In the genomic region with DNA sequence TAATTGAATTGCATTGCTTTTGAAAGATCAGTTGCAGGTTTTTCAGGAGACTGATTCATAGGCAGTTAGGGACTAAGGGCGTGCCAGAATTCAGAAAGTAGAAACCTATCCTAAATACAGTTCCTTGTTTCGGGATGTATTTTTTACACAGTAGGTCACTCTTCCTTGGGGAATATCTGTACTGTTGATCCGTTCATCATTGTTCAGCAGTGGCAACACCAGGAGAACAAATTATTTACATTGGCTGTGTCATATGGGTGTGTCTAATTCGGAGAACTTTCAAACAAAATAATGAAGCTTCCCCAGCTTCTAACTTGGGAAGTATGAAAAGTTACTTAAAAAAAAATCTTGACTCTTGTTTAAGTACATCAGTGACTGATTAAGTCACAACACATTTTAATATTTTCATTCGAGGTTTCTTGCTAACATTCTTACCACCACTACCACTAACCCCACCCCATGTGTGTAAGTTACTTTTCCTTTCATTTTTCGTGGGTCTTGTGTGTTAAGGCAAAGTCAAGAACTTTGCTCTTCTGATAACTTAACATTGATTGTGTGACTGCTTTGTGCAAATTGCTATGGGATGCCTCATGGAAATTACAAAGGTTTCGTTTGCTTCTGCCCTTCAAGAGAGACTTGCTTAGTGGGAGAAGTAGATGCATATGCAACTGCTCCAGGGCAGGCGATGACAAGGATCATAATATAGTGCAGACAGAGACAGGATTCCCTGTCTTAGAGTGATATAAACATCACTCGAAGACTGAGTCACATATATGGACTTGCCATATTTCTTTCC, we compare ENCODE assay signal across 7 cellular contexts.
DNase-seq lines count a peak whose midpoint lies in the region; ATAC-seq and TF ChIP-seq lines count a peak whose summit lies in the region.

No MANE protein-coding gene starts in this region.

- peaks cover 9% of the 10 kb centered on the region for H3K4me1 Mint-ChIP-seq in dendritic cell treated with granulocyte-macrophage colony-stimulating factor and Interleukin-4, amounts not matched to agents 40 ng/mL and 50 ng/mL, for 4 days (ENCODE audit: low read depth)

- DNase-seq in GM13977 (ENCODE audit: low spot score), result peak; percentile 17
- no peak for DNase-seq in retina
- DNase-seq in activated gamma-delta T cell (lab: John Stamatoyannopoulos, UW), result no peak

- no peaks in the 10 kb centered on the region for H3K9me3 Mint-ChIP-seq in dendritic cell treated with granulocyte-macrophage colony-stimulating factor and Interleukin-4, amounts not matched to agents 40 ng/mL and 50 ng/mL, for 4 days

- no peaks in the 10 kb centered on the region for H4K20me1 ChIP-seq in OCI-LY1 (ENCODE audit: insufficient read depth, low read length)

- H3F3A ChIP-seq in OCI-LY1 (ENCODE audit: insufficient read depth, low read length), result no peaks in the 10 kb centered on the region

- H3K36me3 ChIP-seq in OCI-LY1 (ENCODE audit: insufficient read depth, low read length) (no peaks in the 10 kb centered on the region), muscle layer of duodenum (ENCODE audit: control insufficient read depth in 1 of 2, insufficient read depth in 2 of 2, low read length in 2 of 2) (no peaks in the 10 kb centered on the region)

- peak overlapping the region; percentile 22 for H2AFZ ChIP-seq in OCI-LY1 (ENCODE audit: low read length)

- H3K27me3 Mint-ChIP-seq in dendritic cell treated with granulocyte-macrophage colony-stimulating factor and Interleukin-4, amounts not matched to agents 40 ng/mL and 50 ng/mL, for 4 days, result no peaks in the 10 kb centered on the region

- peak overlapping the region; percentile 49 for H3K27ac Mint-ChIP-seq in dendritic cell treated with granulocyte-macrophage colony-stimulating factor and Interleukin-4, amounts not matched to agents 40 ng/mL and 50 ng/mL, for 4 days

- intact Hi-C loops in dendritic cell treated with granulocyte-macrophage colony-stimulating factor and Interleukin-4, amounts not matched to agents 40 ng/mL and 50 ng/mL, for 4 days (cut with micrococcal nuclease), result loop anchor here (2.0 to 5.0 kb wide), 2 partner anchors 165 to 455 kb away; no protein-coding TSS in a partner anchor

- H3K9ac ChIP-seq in OCI-LY1 (ENCODE audit: low read length), result peak overlapping the region; percentile 55

- peak overlapping the region; percentile 76 for H3K4me3 Mint-ChIP-seq in dendritic cell treated with granulocyte-macrophage colony-stimulating factor and Interleukin-4, amounts not matched to agents 40 ng/mL and 50 ng/mL, for 4 days

- TF ChIP-seq CTCF in GM13977 (IDR thresholded peaks at IDR 0.05; ENCODE audit: extremely low read depth, insufficient read depth, missing control alignments) (no peak), OCI-LY1 (IDR thresholded peaks at IDR 0.05; ENCODE audit: low read length) (no peak)

- in situ Hi-C loops in GM13977 (cut with MboI; ENCODE audit: low pct_unique_long_range_greater_than_20kb, low sequenced_read_pairs, unreplicated experiment), result no loop called here

- H3K79me2 ChIP-seq in OCI-LY1 (ENCODE audit: insufficient read depth, low read length), result no peaks in the 10 kb centered on the region

- H3K9me3 ChIP-seq in OCI-LY1 (ENCODE audit: low read length), result no peaks in the 10 kb centered on the region
- H3K9me3 ChIP-seq in muscle layer of duodenum (ENCODE audit: control insufficient read depth in 1 of 2, low read length in 2 of 2), result no peaks in the 10 kb centered on the region

- peak; percentile 51 for ATAC-seq in GM21825 (IDR thresholded peaks at IDR 0.05; ENCODE audit: unreplicated experiment)

- peak overlapping the region; percentile 92 for H3K4me2 ChIP-seq in OCI-LY1 (ENCODE audit: low read length)

- H3K4me3 ChIP-seq in OCI-LY1 (ENCODE audit: low read depth, low read length, poor library complexity, severe bottlenecking) (peak overlapping the region; percentile 60), muscle layer of duodenum (ENCODE audit: low read depth in 1 of 2, low read length in 2 of 2) (peak overlapping the region; percentile 65 to 78)

- peaks cover 42% of the 10 kb centered on the region for H3K4me1 ChIP-seq in OCI-LY1 (ENCODE audit: insufficient read depth, low read length, severe bottlenecking)
- peaks cover 0 to 18% of the 10 kb centered on the region in 2 donors for H3K4me1 ChIP-seq in muscle layer of duodenum (ENCODE audit: control insufficient read depth in 1 of 2, insufficient read depth in 2 of 2, low read length in 2 of 2)

- no peaks in the 10 kb centered on the region for H3K9me2 ChIP-seq in OCI-LY1 (ENCODE audit: low read depth, low read length)

- H3K36me3 Mint-ChIP-seq in dendritic cell treated with granulocyte-macrophage colony-stimulating factor and Interleukin-4, amounts not matched to agents 40 ng/mL and 50 ng/mL, for 4 days (ENCODE audit: low read depth), result no peaks in the 10 kb centered on the region

- H3K27me3 ChIP-seq in OCI-LY1 (ENCODE audit: insufficient read depth, low read length) (no peaks in the 10 kb centered on the region), muscle layer of duodenum (ENCODE audit: low read depth, low read length) (no peaks in the 10 kb centered on the region)

- H3K27ac ChIP-seq in OCI-LY1 (ENCODE audit: low read depth, low read length, poor library complexity, severe bottlenecking) (peak overlapping the region; percentile 70), muscle layer of duodenum (ENCODE audit: low read length) (peak overlapping the region; percentile 86)
